Comparison of ENCODE assay signal across 26 cellular contexts in the genomic region with DNA sequence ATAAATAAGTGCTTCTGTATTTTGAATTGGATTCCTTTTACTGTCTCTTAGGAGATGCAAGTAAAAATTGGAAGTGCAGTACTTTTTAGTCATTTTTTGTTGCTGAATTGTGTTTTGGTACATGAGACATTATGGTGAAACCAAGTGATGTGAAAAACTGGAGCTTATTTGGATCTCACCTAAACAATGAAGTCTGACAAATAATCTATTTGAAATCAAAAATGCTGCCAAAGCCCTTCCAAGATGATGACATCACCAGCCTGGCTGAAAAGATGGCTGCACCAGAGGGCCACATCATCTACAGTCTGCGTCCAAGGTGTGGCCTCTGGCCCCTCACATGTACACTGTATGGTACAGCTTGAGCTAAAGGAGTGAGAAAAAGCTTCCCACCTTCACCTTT.
"Had no signal": no experiment of that assay in that cellular context is flagged by ENCODE, and none has a peak within 500 bp of the region (broad histone marks: within the 10 kb centered on the region; RNA-seq: fewer than 3 reads in every experiment).

No MANE protein-coding gene starts in this region.

- H3K9me3 Mint-ChIP-seq: stimulated activated naive CD8-positive, alpha-beta T cell treated with anti-CD3 and anti-CD28 coated beads, Interleukin-15, Interleukin-2, amounts not matched to agents 100 ng/mL and 50 ng/mL, for 24 hours had no signal

- DNase-seq: heart right ventricle; hypothalamus; immature natural killer cell; kidney; left colon; left lung; lower lobe of right lung; mammary epithelial cell; mesendoderm; mucosa of descending colon; naive thymus-derived CD4-positive, alpha-beta T cell; pancreas; retina; right cardiac atrium; sigmoid colon; spleen; stimulated activated CD4-positive, alpha-beta T cell treated with anti-CD3 and anti-CD28 coated beads, Interleukin-4, amount 100 ng/mL, for 24 hours; stimulated activated naive CD4-positive, alpha-beta T cell; upper lobe of left lung had no signal

- H3K9me3 ChIP-seq: heart right ventricle, left lung, lower lobe of right lung, mucosa of descending colon, pancreas, prostate gland, sigmoid colon, spleen, tibial nerve, upper lobe of left lung, vagina had no signal

- H3K4me1 Mint-ChIP-seq: immature natural killer cell; stimulated activated effector memory CD8-positive, alpha-beta T cell treated with anti-CD3 and anti-CD28 coated beads, Interleukin-12 subunit alpha, Interleukin-12 subunit beta, amount 100 ng/mL, for 72 hours had no signal

- H3K27me3 ChIP-seq: heart right ventricle, left lung, pancreas, sigmoid colon, spleen, tibial nerve, upper lobe of left lung, vagina had no signal

- H3K4me1 ChIP-seq: heart right ventricle, left lung, lower lobe of right lung, pancreas, prostate gland, sigmoid colon, spleen, tibial nerve, upper lobe of left lung, vagina had no signal

- ATAC-seq: heart right ventricle; left lung; lower lobe of right lung; naive thymus-derived CD4-positive, alpha-beta T cell; natural killer cell treated with Interleukin-12 subunit alpha and Interleukin-12 subunit beta and Interleukin-15 and Interleukin-18, amount 100 ng/mL, for 72 hours; right cardiac atrium; stimulated activated effector memory CD8-positive, alpha-beta T cell treated with anti-CD3 and anti-CD28 coated beads, Interleukin-12 subunit alpha, Interleukin-12 subunit beta, amount 100 ng/mL, for 72 hours had no signal

- H3K36me3 ChIP-seq: heart right ventricle, left lung, lower lobe of right lung, pancreas, prostate gland, sigmoid colon, spleen, tibial nerve, upper lobe of left lung, vagina had no signal

- H3K36me3 Mint-ChIP-seq: immature natural killer cell; mesothelial cell of epicardium; naive thymus-derived CD4-positive, alpha-beta T cell; natural killer cell treated with Interleukin-12 subunit alpha and Interleukin-12 subunit beta and Interleukin-15 and Interleukin-18, amount 100 ng/mL, for 72 hours; stimulated activated effector memory CD8-positive, alpha-beta T cell treated with anti-CD3 and anti-CD28 coated beads, Interleukin-12 subunit alpha, Interleukin-12 subunit beta, amount 100 ng/mL, for 72 hours had no signal

- FAIRE-seq: kidney, pancreas had no signal

- H3K27me3 Mint-ChIP-seq: natural killer cell treated with Interleukin-12 subunit alpha and Interleukin-12 subunit beta and Interleukin-15 and Interleukin-18, amount 100 ng/mL, for 72 hours had no signal

- H3K4me3 ChIP-seq: heart right ventricle, left lung, lower lobe of right lung, mucosa of descending colon, pancreas, prostate gland, sigmoid colon, spleen, tibial nerve, upper lobe of left lung, vagina had no signal

- H3K27ac Mint-ChIP-seq: immature natural killer cell; mesothelial cell of epicardium; naive thymus-derived CD4-positive, alpha-beta T cell; natural killer cell treated with Interleukin-12 subunit alpha and Interleukin-12 subunit beta and Interleukin-15 and Interleukin-18, amount 100 ng/mL, for 72 hours; stimulated activated effector memory CD8-positive, alpha-beta T cell treated with anti-CD3 and anti-CD28 coated beads, Interleukin-12 subunit alpha, Interleukin-12 subunit beta, amount 100 ng/mL, for 72 hours; stimulated activated naive CD8-positive, alpha-beta T cell treated with anti-CD3 and anti-CD28 coated beads, Interleukin-15, Interleukin-2, amounts not matched to agents 100 ng/mL and 50 ng/mL, for 24 hours had no signal

- H3K4me3 Mint-ChIP-seq: immature natural killer cell; mesothelial cell of epicardium; naive thymus-derived CD4-positive, alpha-beta T cell; natural killer cell treated with Interleukin-12 subunit alpha and Interleukin-12 subunit beta and Interleukin-15 and Interleukin-18, amount 100 ng/mL, for 72 hours; stimulated activated effector memory CD8-positive, alpha-beta T cell treated with anti-CD3 and anti-CD28 coated beads, Interleukin-12 subunit alpha, Interleukin-12 subunit beta, amount 100 ng/mL, for 72 hours; stimulated activated naive CD8-positive, alpha-beta T cell treated with anti-CD3 and anti-CD28 coated beads, Interleukin-15, Interleukin-2, amounts not matched to agents 100 ng/mL and 50 ng/mL, for 24 hours had no signal

- H3K27ac ChIP-seq: heart right ventricle, left lung, lower lobe of right lung, pancreas, prostate gland, sigmoid colon, spleen, tibial nerve, upper lobe of left lung, vagina had no signal
